Comparison of ENCODE assay signal across 25 cellular contexts in the genomic region with DNA sequence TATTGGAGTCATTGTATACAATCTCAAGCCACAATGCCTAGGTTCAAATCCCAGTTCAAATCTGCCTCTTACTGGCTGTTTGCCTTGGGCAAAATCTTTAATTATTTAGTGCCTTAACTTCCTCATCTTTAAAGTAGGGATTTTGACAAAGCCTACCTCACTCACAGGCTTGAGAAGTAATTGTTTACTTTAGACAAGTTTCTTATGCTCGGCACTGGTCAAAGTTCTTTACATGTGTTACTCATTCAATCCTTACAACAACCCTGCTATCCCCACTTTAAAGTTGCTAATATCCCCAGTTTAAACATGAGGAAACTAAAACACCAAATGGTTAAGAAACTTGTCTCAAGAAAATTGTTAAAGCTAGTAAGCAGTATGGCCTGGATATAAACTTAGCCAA.
"Had no signal": no experiment of that assay in that cellular context is flagged by ENCODE, and none has a peak within 500 bp of the region (broad histone marks: within the 10 kb centered on the region; RNA-seq: fewer than 3 reads in every experiment).

No MANE protein-coding gene starts in this region.

- H3K9me3 Mint-ChIP-seq: endodermal cell, naive B cell, neural progenitor cell, type B pancreatic cell had no signal

- H3K4me2 ChIP-seq: neural progenitor cell had no signal

- H3K9me3 ChIP-seq: esophagus muscularis mucosa, gastroesophageal sphincter, heart left ventricle, lower lobe of right lung, right atrium auricular region, spleen, testis, tibial artery had no signal

- H3K36me3 Mint-ChIP-seq: naive B cell; natural killer cell treated with Interleukin-12 subunit alpha and Interleukin-12 subunit beta and Interleukin-15 and Interleukin-18, amount 100 ng/mL, for 72 hours; neural progenitor cell; type B pancreatic cell had no signal

- DNase-seq: central memory CD4-positive, alpha-beta T cell; effector CD8-positive, alpha-beta T cell; endodermal cell; foreskin keratinocyte; heart left ventricle; hippocampal formation; left cardiac atrium; left ventricle myocardium superior; lower lobe of right lung; naive B cell; spleen; stimulated activated naive CD4-positive, alpha-beta T cell treated with Interleukin-2 at 50 U/mL for 16 hours; substantia nigra; testis; tibial artery had no signal

- H3K4me3 ChIP-seq: esophagus muscularis mucosa, gastroesophageal sphincter, heart left ventricle, lower lobe of right lung, neural progenitor cell, right atrium auricular region, spleen, testis, tibial artery had no signal

- H2AFZ ChIP-seq: neural progenitor cell, parathyroid adenoma had no signal

- H3K27ac ChIP-seq: esophagus muscularis mucosa, foreskin keratinocyte, gastroesophageal sphincter, heart left ventricle, lower lobe of right lung, neural progenitor cell, parathyroid adenoma, right atrium auricular region, spleen, testis, tibial artery had no signal

- H3K27me3 ChIP-seq: esophagus muscularis mucosa, foreskin keratinocyte, gastroesophageal sphincter, heart left ventricle, neural progenitor cell, right atrium auricular region, spleen, testis, tibial artery had no signal

- ATAC-seq: foreskin keratinocyte; gastroesophageal sphincter; heart left ventricle; left cardiac atrium; left ventricle myocardium superior; lower lobe of right lung; natural killer cell treated with Interleukin-12 subunit alpha and Interleukin-12 subunit beta and Interleukin-15 and Interleukin-18, amount 100 ng/mL, for 72 hours; sciatic nerve had no signal

- H3K27me3 Mint-ChIP-seq: dendritic cell treated with granulocyte-macrophage colony-stimulating factor and Interleukin-4, amounts not matched to agents 40 ng/mL and 50 ng/mL, for 4 days; naive B cell; natural killer cell treated with Interleukin-12 subunit alpha and Interleukin-12 subunit beta and Interleukin-15 and Interleukin-18, amount 100 ng/mL, for 72 hours; progenitor cell of endocrine pancreas; type B pancreatic cell had no signal

- H3K36me3 ChIP-seq: esophagus muscularis mucosa, gastroesophageal sphincter, heart left ventricle, lower lobe of right lung, neural progenitor cell, right atrium auricular region, spleen, tibial artery had no signal

- H3K4me1 Mint-ChIP-seq: endodermal cell, naive B cell had no signal

- H3K79me2 ChIP-seq: parathyroid adenoma had no signal

- H3K27ac Mint-ChIP-seq: dendritic cell treated with granulocyte-macrophage colony-stimulating factor and Interleukin-4, amounts not matched to agents 40 ng/mL and 50 ng/mL, for 4 days; endodermal cell; naive B cell; natural killer cell treated with Interleukin-12 subunit alpha and Interleukin-12 subunit beta and Interleukin-15 and Interleukin-18, amount 100 ng/mL, for 72 hours; neural progenitor cell; progenitor cell of endocrine pancreas; type B pancreatic cell had no signal

- H3K4me1 ChIP-seq: esophagus muscularis mucosa, foreskin keratinocyte, gastroesophageal sphincter, heart left ventricle, lower lobe of right lung, neural progenitor cell, parathyroid adenoma, right atrium auricular region, spleen, testis had no signal

- H3K4me3 Mint-ChIP-seq: dendritic cell treated with granulocyte-macrophage colony-stimulating factor and Interleukin-4, amounts not matched to agents 40 ng/mL and 50 ng/mL, for 4 days; endodermal cell; naive B cell; natural killer cell treated with Interleukin-12 subunit alpha and Interleukin-12 subunit beta and Interleukin-15 and Interleukin-18, amount 100 ng/mL, for 72 hours; neural progenitor cell; type B pancreatic cell had no signal
